Comparison of ENCODE assay signal across 8 cellular contexts in the genomic region with DNA sequence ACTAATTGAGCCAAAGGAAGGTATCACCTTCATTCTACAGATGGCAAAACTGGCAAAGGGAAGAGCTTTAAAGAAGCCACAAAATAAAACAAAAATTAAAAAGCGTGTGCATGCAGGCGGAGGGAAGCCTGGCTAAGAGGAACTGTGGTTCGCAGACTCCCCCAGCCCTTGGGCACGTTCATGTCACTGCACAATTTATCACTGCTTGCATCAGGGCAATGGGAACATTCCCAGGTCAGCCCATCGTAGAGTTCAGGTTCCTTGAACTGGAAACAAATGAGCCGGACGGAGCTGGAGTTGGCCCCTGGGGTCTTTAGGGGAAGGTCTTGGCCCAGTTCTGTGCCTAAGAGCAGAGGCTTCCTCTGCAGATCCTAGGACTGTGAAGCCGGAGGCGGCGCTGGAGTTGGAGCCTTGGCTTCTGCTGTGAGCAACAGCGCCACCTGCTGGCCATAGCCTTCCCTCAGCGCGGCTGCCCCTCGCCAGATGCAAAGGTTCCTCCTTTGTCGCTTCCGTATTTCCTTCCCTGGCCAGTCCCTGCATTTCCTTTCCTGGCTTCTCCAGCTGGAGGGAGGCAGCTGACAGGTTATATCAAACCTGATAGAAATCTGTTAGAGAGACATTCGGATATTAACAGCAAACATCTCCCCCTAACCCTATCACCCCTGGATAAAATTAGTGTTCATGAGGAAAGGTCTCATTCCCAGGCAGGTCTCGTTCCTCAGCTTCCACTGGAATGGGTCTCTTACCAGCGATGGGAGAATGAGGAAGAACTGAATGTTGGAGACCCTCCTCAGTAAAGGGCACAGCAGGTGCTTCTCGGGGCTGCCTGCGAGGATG.
DNase-seq lines count a peak whose midpoint lies in the region; ATAC-seq lines count a peak whose summit lies in the region.
"Not testable (repeated sequence)": the region's sequence is repeated elsewhere in the genome, so short reads cannot be mapped to it uniquely, and the experiment has no call there.

No MANE protein-coding gene starts in this region.

- DNase-seq in C1 segment of cervical spinal cord (lab: John Stamatoyannopoulos, UW) (peak in 13 of 14 donors; percentile 5 to 77 (median 38)), NCI-H774 (lab: John Stamatoyannopoulos, UW) (peak; percentile 41), cerebellar cortex (ENCODE audit: low spot score) (peak; percentile 74), left kidney (ENCODE audit: low read depth, low spot score) (peak; percentile 85)
- DNase-seq in activated CD4-positive, alpha-beta T cell treated with anti-CD3 and anti-CD28 coated beads, Interleukin-2, amount 10 ng/mL, durations not matched to agents 7 days and 5 days, result peak; percentile 73
- DNase-seq in stimulated activated CD4-positive, alpha-beta T cell treated with anti-CD3 and anti-CD28 coated beads, Interleukin-2, amount 100 ng/mL, for 24 hours, result peak; percentile 83 to 85

- not testable (repeated sequence) for H3K4me3 Mint-ChIP-seq in activated CD4-positive, alpha-beta T cell treated with anti-CD3 and anti-CD28 coated beads, Interleukin-2, amount 10 ng/mL, durations not matched to agents 7 days and 5 days

- peaks cover 10% of the 10 kb centered on the region for H3K4me1 Mint-ChIP-seq in activated CD4-positive, alpha-beta T cell treated with anti-CD3 and anti-CD28 coated beads, Interleukin-2, amount 10 ng/mL, durations not matched to agents 7 days and 5 days

- H3K9me3 Mint-ChIP-seq in activated CD4-positive, alpha-beta T cell treated with anti-CD3 and anti-CD28 coated beads, Interleukin-2, amount 10 ng/mL, durations not matched to agents 7 days and 5 days, result not testable (repeated sequence)

- not testable (repeated sequence) for H3K36me3 Mint-ChIP-seq in activated CD4-positive, alpha-beta T cell treated with anti-CD3 and anti-CD28 coated beads, Interleukin-2, amount 10 ng/mL, durations not matched to agents 7 days and 5 days (ENCODE audit: low read depth)

- not testable (repeated sequence) for H3K27ac Mint-ChIP-seq in activated CD4-positive, alpha-beta T cell treated with anti-CD3 and anti-CD28 coated beads, Interleukin-2, amount 10 ng/mL, durations not matched to agents 7 days and 5 days

- CTCF ChIA-PET in activated CD4-positive, alpha-beta T cell treated with anti-CD3 and anti-CD28 coated beads, Interleukin-2, amount 10 ng/mL, durations not matched to agents 7 days and 5 days (lab: Charles Lee), result not testable (repeated sequence)

- POLR2A ChIA-PET in activated CD4-positive, alpha-beta T cell treated with anti-CD3 and anti-CD28 coated beads, Interleukin-2, amount 10 ng/mL, durations not matched to agents 7 days and 5 days (lab: Charles Lee), result not testable (repeated sequence)

- H3K27me3 Mint-ChIP-seq in activated CD4-positive, alpha-beta T cell treated with anti-CD3 and anti-CD28 coated beads, Interleukin-2, amount 10 ng/mL, durations not matched to agents 7 days and 5 days, result not testable (repeated sequence)

- ATAC-seq in GM19328 (IDR thresholded peaks at IDR 0.05; ENCODE audit: unreplicated experiment), result peak; percentile 63
- peak; percentile 89 for ATAC-seq in HG03354 (IDR thresholded peaks at IDR 0.05; ENCODE audit: poor library complexity, severe bottlenecking, unreplicated experiment)

Comparison
In these comparisons a context has a peak if more than half of its experiments do, and no peak if none do; other contexts are left out.
1. Peak in every context shown above with its lines: DNase-seq and ATAC-seq.